Comparison of ENCODE assay signal across 12 cellular contexts in genomic region chr3:150783920-150784746, GRCh38. TPM values are rescaled to one million over a fixed set of nuclear protein-coding genes. Genes with fewer than 3 reads are reported as not detected.
DNase-seq lines count a peak whose midpoint lies in the region; ATAC-seq and TF ChIP-seq lines count a peak whose summit lies in the region.
"Had no signal": no experiment of that assay in that cellular context is flagged by ENCODE, and none has a peak within 500 bp of the region (broad histone marks: within the 10 kb centered on the region; RNA-seq: fewer than 3 reads in every experiment).

No MANE protein-coding gene starts in this region.

- no peaks in the 10 kb centered on the region for H3K9me3 Mint-ChIP-seq in activated naive CD4-positive, alpha-beta T cell treated with anti-CD3 and anti-CD28 coated beads, Interleukin-2, amount 50 U/mL, for 24 hours
- H3K9me3 Mint-ChIP-seq in activated naive CD4-positive, alpha-beta T cell treated with anti-CD3 and anti-CD28 coated beads, Interleukin-2, amount 10 ng/mL, durations not matched to agents 7 days and 5 days, result no peaks in the 10 kb centered on the region
- H3K9me3 Mint-ChIP-seq in stimulated activated memory B cell treated with anti-CD40 and anti-IgM and Interleukin-4, amounts not matched to agents 10 μg/mL and 1 μg/mL and 100 μg/mL, for 72 hours, result no peaks in the 10 kb centered on the region
- no peaks in the 10 kb centered on the region for H3K9me3 Mint-ChIP-seq in CD8-positive, alpha-beta T cell

- CTCF ChIA-PET in activated naive CD4-positive, alpha-beta T cell treated with anti-CD3 and anti-CD28 coated beads, Interleukin-2, amount 10 ng/mL, durations not matched to agents 7 days and 5 days (lab: Charles Lee), result interaction anchor here (1.1 to 6.4 kb wide), 3 partner anchors 19 to 81 kb away, joined by 4 to 45 read pairs (median 4); partner anchors contain the start of gene SIAH2
- CTCF ChIA-PET in CD8-positive, alpha-beta T cell (lab: Charles Lee), result no interaction called here

- H3K27me3 Mint-ChIP-seq in activated naive CD4-positive, alpha-beta T cell treated with anti-CD3 and anti-CD28 coated beads, Interleukin-2, amount 50 U/mL, for 24 hours, result no peaks in the 10 kb centered on the region
- H3K27me3 Mint-ChIP-seq in activated naive CD4-positive, alpha-beta T cell treated with anti-CD3 and anti-CD28 coated beads, Interleukin-2, amount 10 ng/mL, durations not matched to agents 7 days and 5 days, result peaks cover 8% of the 10 kb centered on the region
- H3K27me3 Mint-ChIP-seq in stimulated activated memory B cell treated with anti-CD40 and anti-IgM and Interleukin-4, amounts not matched to agents 10 μg/mL and 1 μg/mL and 100 μg/mL, for 72 hours, result peaks cover 11% of the 10 kb centered on the region
- peaks cover 3% of the 10 kb centered on the region for H3K27me3 Mint-ChIP-seq in CD8-positive, alpha-beta T cell (ENCODE audit: low read depth)

- no peaks in the 10 kb centered on the region for H4K20me1 ChIP-seq in OCI-LY3 (ENCODE audit: insufficient read depth, low read length)

- H3K27ac Mint-ChIP-seq in activated naive CD4-positive, alpha-beta T cell treated with anti-CD3 and anti-CD28 coated beads, Interleukin-2, amount 50 U/mL, for 24 hours, result peak overlapping the region; percentile 98
- no peak overlapping the region for H3K27ac Mint-ChIP-seq in activated naive CD4-positive, alpha-beta T cell treated with anti-CD3 and anti-CD28 coated beads, Interleukin-2, amount 10 ng/mL, durations not matched to agents 7 days and 5 days
- H3K27ac Mint-ChIP-seq in stimulated activated memory B cell treated with anti-CD40 and anti-IgM and Interleukin-4, amounts not matched to agents 10 μg/mL and 1 μg/mL and 100 μg/mL, for 72 hours, result peak overlapping the region; percentile 66
- H3K27ac Mint-ChIP-seq in CD8-positive, alpha-beta T cell, result no peak overlapping the region

- H3K36me3 ChIP-seq in OCI-LY3 (replicated peaks; ENCODE audit: low read depth, low read length), result no peaks in the 10 kb centered on the region
- no peaks in the 10 kb centered on the region for H3K36me3 ChIP-seq in CD8-positive, alpha-beta T cell (ENCODE audit: insufficient read depth, low read length)

- peaks cover 29% of the 10 kb centered on the region for H3K4me1 ChIP-seq in OCI-LY3 (ENCODE audit: low read length)
- H3K4me1 ChIP-seq in CD8-positive, alpha-beta T cell (ENCODE audit: insufficient read depth, low read length), result no peaks in the 10 kb centered on the region

- no peaks in the 10 kb centered on the region for H3K36me3 Mint-ChIP-seq in activated naive CD4-positive, alpha-beta T cell treated with anti-CD3 and anti-CD28 coated beads, Interleukin-2, amount 50 U/mL, for 24 hours
- no peaks in the 10 kb centered on the region for H3K36me3 Mint-ChIP-seq in activated naive CD4-positive, alpha-beta T cell treated with anti-CD3 and anti-CD28 coated beads, Interleukin-2, amount 10 ng/mL, durations not matched to agents 7 days and 5 days
- H3K36me3 Mint-ChIP-seq in stimulated activated memory B cell treated with anti-CD40 and anti-IgM and Interleukin-4, amounts not matched to agents 10 μg/mL and 1 μg/mL and 100 μg/mL, for 72 hours, result no peaks in the 10 kb centered on the region
- no peaks in the 10 kb centered on the region for H3K36me3 Mint-ChIP-seq in CD8-positive, alpha-beta T cell

- H3K4me3 Mint-ChIP-seq in activated naive CD4-positive, alpha-beta T cell treated with anti-CD3 and anti-CD28 coated beads, Interleukin-2, amount 50 U/mL, for 24 hours, result peak overlapping the region; percentile 58
- H3K4me3 Mint-ChIP-seq in activated naive CD4-positive, alpha-beta T cell treated with anti-CD3 and anti-CD28 coated beads, Interleukin-2, amount 10 ng/mL, durations not matched to agents 7 days and 5 days, result no peak overlapping the region
- no peak overlapping the region for H3K4me3 Mint-ChIP-seq in stimulated activated memory B cell treated with anti-CD40 and anti-IgM and Interleukin-4, amounts not matched to agents 10 μg/mL and 1 μg/mL and 100 μg/mL, for 72 hours
- H3K4me3 Mint-ChIP-seq in CD8-positive, alpha-beta T cell, result no peak overlapping the region

- H3K9ac ChIP-seq in OCI-LY3 (ENCODE audit: low read length), result no peak overlapping the region

- H3K27me3 ChIP-seq in OCI-LY3 (ENCODE audit: low read depth, low read length), result peaks cover 9% of the 10 kb centered on the region
- no peaks in the 10 kb centered on the region for H3K27me3 ChIP-seq in CD8-positive, alpha-beta T cell (ENCODE audit: insufficient read depth, low read length)

- no peak overlapping the region for H3K27ac ChIP-seq in OCI-LY3 (ENCODE audit: low read length)
- no peak overlapping the region for H3K27ac ChIP-seq in CD8-positive, alpha-beta T cell (ENCODE audit: low read depth, low read length)

- H3K4me1 Mint-ChIP-seq in activated naive CD4-positive, alpha-beta T cell treated with anti-CD3 and anti-CD28 coated beads, Interleukin-2, amount 50 U/mL, for 24 hours, result peaks cover 44% of the 10 kb centered on the region
- H3K4me1 Mint-ChIP-seq in activated naive CD4-positive, alpha-beta T cell treated with anti-CD3 and anti-CD28 coated beads, Interleukin-2, amount 10 ng/mL, durations not matched to agents 7 days and 5 days, result peaks cover 7% of the 10 kb centered on the region
- H3K4me1 Mint-ChIP-seq in stimulated activated memory B cell treated with anti-CD40 and anti-IgM and Interleukin-4, amounts not matched to agents 10 μg/mL and 1 μg/mL and 100 μg/mL, for 72 hours, result peaks cover 8% of the 10 kb centered on the region
- H3K4me1 Mint-ChIP-seq in CD8-positive, alpha-beta T cell (ENCODE audit: low read depth), result peaks cover 3% of the 10 kb centered on the region

- intact Hi-C loops in CD8-positive, alpha-beta T cell (cut with DNase I, micrococcal nuclease), result loop anchor here (2.0 to 10.0 kb wide), 2 partner anchors 59 to 501 kb away; no protein-coding TSS in a partner anchor

- no peak overlapping the region for H2AFZ ChIP-seq in OCI-LY3 (ENCODE audit: low read depth, low read length)

- no peak for DNase-seq in activated naive CD4-positive, alpha-beta T cell treated with anti-CD3 and anti-CD28 coated beads, Interleukin-2, amount 10 ng/mL, durations not matched to agents 7 days and 5 days
- no peak for DNase-seq in CD8-positive, alpha-beta T cell
- DNase-seq in activated effector memory CD4-positive, alpha-beta T cell treated with Interleukin-2 at 50 U/mL for 16 hours, result no peak
- no peak for DNase-seq in inferior parietal cortex (ENCODE audit: extremely low spot score)
- DNase-seq: GF-D8, KG1, NCI-H2227 treated with DMSO at 0.1 percent for 48 hours had no signal

- peak; percentile 54 for ATAC-seq in HG02571 (IDR thresholded peaks at IDR 0.05; ENCODE audit: unreplicated experiment)
- ATAC-seq in stimulated activated memory B cell treated with anti-CD40 and anti-IgM and Interleukin-4, amounts not matched to agents 10 μg/mL and 1 μg/mL and 100 μg/mL, for 72 hours, result peak; percentile 72
- no peak for ATAC-seq in CD8-positive, alpha-beta T cell
- ATAC-seq: HCT116 had no signal

- no peaks in the 10 kb centered on the region for H3K9me3 ChIP-seq in OCI-LY3 (ENCODE audit: insufficient read depth, low read length)
- H3K9me3 ChIP-seq in CD8-positive, alpha-beta T cell (ENCODE audit: low read length), result no peaks in the 10 kb centered on the region

- POLR2A ChIA-PET in CD8-positive, alpha-beta T cell (lab: Charles Lee), result interaction anchor here (0.7 kb wide), 1 partner anchor 574 kb away, joined by 3 read pairs; no protein-coding TSS in a partner anchor

- H3K4me3 ChIP-seq in OCI-LY3 (ENCODE audit: low read length), result no peak overlapping the region
- no peak overlapping the region for H3K4me3 ChIP-seq in CD8-positive, alpha-beta T cell (ENCODE audit: low read depth, low read length)

- H3K4me2 ChIP-seq in OCI-LY3 (ENCODE audit: low read length), result peak overlapping the region; percentile 48

- TF ChIP-seq CTCF in OCI-LY3 (IDR thresholded peaks at IDR 0.05; ENCODE audit: low read depth, low read length), result no peak
- no peak for TF ChIP-seq CTCF in CD8-positive, alpha-beta T cell (IDR thresholded peaks at IDR 0.05)

- H3K79me2 ChIP-seq in OCI-LY3 (ENCODE audit: low read length), result no peaks in the 10 kb centered on the region

RNA-seq across cellular contexts. Expression of gene SIAH2, which starts 21.2 kb away (rescaled TPM):
- total RNA-seq in CD8-positive, alpha-beta T cell, result 10 to 100 TPM; 57.0 to 65.4 TPM

Comparison
In these comparisons a context has a peak if more than half of its experiments do, and no peak if none do; other contexts are left out.
1. H3K27ac Mint-ChIP-seq: peak in activated naive CD4-positive, alpha-beta T cell treated with anti-CD3 and anti-CD28 coated beads, Interleukin-2, amount 50 U/mL, for 24 hours (single experiment) and stimulated activated memory B cell treated with anti-CD40 and anti-IgM and Interleukin-4, amounts not matched to agents 10 μg/mL and 1 μg/mL and 100 μg/mL, for 72 hours (single experiment); none in activated naive CD4-positive, alpha-beta T cell treated with anti-CD3 and anti-CD28 coated beads, Interleukin-2, amount 10 ng/mL, durations not matched to agents 7 days and 5 days (single experiment) and CD8-positive, alpha-beta T cell (single experiment).